Comparison of ENCODE assay signal across 33 cellular contexts in genomic region chr6:40753939-40754448, GRCh38.
"Had no signal": no experiment of that assay in that cellular context is flagged by ENCODE, and none has a peak within 500 bp of the region (broad histone marks: within the 10 kb centered on the region; RNA-seq: fewer than 3 reads in every experiment).

No MANE protein-coding gene starts in this region.

- H3K27ac Mint-ChIP-seq: activated B cell treated with CpG ODN at 0.5 μM for 24 hours; activated CD4-positive, alpha-beta memory T cell treated with anti-CD3 and anti-CD28 coated beads, Interleukin-2, amount 10 ng/mL, durations not matched to agents 7 days and 5 days; activated CD8-positive, alpha-beta memory T cell treated with anti-CD3 and anti-CD28 coated beads, Interleukin-2, amount 10 ng/mL, durations not matched to agents 7 days and 5 days; activated naive CD4-positive, alpha-beta T cell treated with anti-CD3 and anti-CD28 coated beads, Interleukin-2, amount 10 ng/mL, durations not matched to agents 7 days and 5 days; activated naive CD8-positive, alpha-beta T cell; activated naive CD8-positive, alpha-beta T cell treated with anti-CD3 and anti-CD28 coated beads, Interleukin-2, amount 50 U/mL, for 24 hours; T-helper 1 cell treated with Interleukin-12 subunit alpha and Interleukin-12 subunit beta and Interleukin-4 antibody, amounts not matched to agents 30 μg/mL and 1 μg/mL, for 36 hours; T-helper 2 cell treated with Interferon-gamma antibody and Interleukin-4, amounts not matched to agents 5 μg/mL and 100 μg/mL, for 36 hours had no signal

- H3K9me3 ChIP-seq: Peyer's patch, SJSA1, SK-N-SH had no signal

- H3K9ac ChIP-seq: SK-N-SH had no signal

- H3K27ac ChIP-seq: brain microvascular endothelial cell, Peyer's patch, SJSA1 had no signal

- H3K36me3 ChIP-seq: brain microvascular endothelial cell, Peyer's patch, SJSA1 had no signal

- H3K4me1 Mint-ChIP-seq: activated CD4-positive, alpha-beta memory T cell treated with anti-CD3 and anti-CD28 coated beads, Interleukin-2, amount 10 ng/mL, durations not matched to agents 7 days and 5 days; activated CD8-positive, alpha-beta memory T cell treated with anti-CD3 and anti-CD28 coated beads, Interleukin-2, amount 10 ng/mL, durations not matched to agents 7 days and 5 days; activated naive CD4-positive, alpha-beta T cell treated with anti-CD3 and anti-CD28 coated beads, Interleukin-2, amount 10 ng/mL, durations not matched to agents 7 days and 5 days had no signal

- H3K27me3 ChIP-seq: brain microvascular endothelial cell, Peyer's patch had no signal

- H3K4me1 ChIP-seq: Peyer's patch, SJSA1 had no signal

- H3K9me2 ChIP-seq: SK-N-SH had no signal

- H3K4me2 ChIP-seq: SK-N-SH had no signal

- FAIRE-seq: TTC549 had no signal

- H3K9me3 Mint-ChIP-seq: activated B cell treated with CpG ODN at 0.5 μM for 24 hours; activated CD4-positive, alpha-beta memory T cell treated with anti-CD3 and anti-CD28 coated beads, Interleukin-2, amount 10 ng/mL, durations not matched to agents 7 days and 5 days; activated naive CD4-positive, alpha-beta T cell treated with anti-CD3 and anti-CD28 coated beads, Interleukin-2, amount 10 ng/mL, durations not matched to agents 7 days and 5 days; activated naive CD8-positive, alpha-beta T cell treated with anti-CD3 and anti-CD28 coated beads, Interleukin-2, amount 50 U/mL, for 24 hours; T-helper 1 cell treated with Interleukin-12 subunit alpha and Interleukin-12 subunit beta and Interleukin-4 antibody, amounts not matched to agents 30 μg/mL and 1 μg/mL, for 36 hours; T-helper 2 cell treated with Interferon-gamma antibody and Interleukin-4, amounts not matched to agents 5 μg/mL and 100 μg/mL, for 36 hours had no signal

- H3K36me3 Mint-ChIP-seq: activated naive CD4-positive, alpha-beta T cell treated with anti-CD3 and anti-CD28 coated beads, Interleukin-2, amount 10 ng/mL, durations not matched to agents 7 days and 5 days; activated naive CD8-positive, alpha-beta T cell had no signal

- H3K4me3 Mint-ChIP-seq: activated B cell treated with CpG ODN at 0.5 μM for 24 hours; activated CD4-positive, alpha-beta memory T cell treated with anti-CD3 and anti-CD28 coated beads, Interleukin-2, amount 10 ng/mL, durations not matched to agents 7 days and 5 days; activated CD8-positive, alpha-beta memory T cell treated with anti-CD3 and anti-CD28 coated beads, Interleukin-2, amount 10 ng/mL, durations not matched to agents 7 days and 5 days; activated naive CD4-positive, alpha-beta T cell treated with anti-CD3 and anti-CD28 coated beads, Interleukin-2, amount 10 ng/mL, durations not matched to agents 7 days and 5 days; activated naive CD8-positive, alpha-beta T cell; activated naive CD8-positive, alpha-beta T cell treated with anti-CD3 and anti-CD28 coated beads, Interleukin-2, amount 50 U/mL, for 24 hours; T-helper 1 cell treated with Interleukin-12 subunit alpha and Interleukin-12 subunit beta and Interleukin-4 antibody, amounts not matched to agents 30 μg/mL and 1 μg/mL, for 36 hours; T-helper 2 cell treated with Interferon-gamma antibody and Interleukin-4, amounts not matched to agents 5 μg/mL and 100 μg/mL, for 36 hours had no signal

- ATAC-seq: activated CD8-positive, alpha-beta memory T cell treated with anti-CD3 and anti-CD28 coated beads, Interleukin-2, amount 10 ng/mL, durations not matched to agents 7 days and 5 days; activated naive CD8-positive, alpha-beta T cell treated with anti-CD3 and anti-CD28 coated beads, Interleukin-2, amount 50 U/mL, for 24 hours; PC-3 had no signal

- DNase-seq: activated B cell treated with CpG ODN at 0.5 μM for 24 hours; activated CD4-positive, alpha-beta memory T cell treated with anti-CD3 and anti-CD28 coated beads, Interleukin-2, amount 10 ng/mL, durations not matched to agents 7 days and 5 days; activated CD4-positive, alpha-beta T cell treated with anti-CD3 and anti-CD28 coated beads for 4 hours; activated CD4-positive, CD25-positive, alpha-beta regulatory T cell treated with anti-CD3 and anti-CD28 coated beads, Interleukin-2, amount 50 U/mL, for 72 hours; activated CD8-positive, alpha-beta memory T cell treated with anti-CD3 and anti-CD28 coated beads for 24 hours; activated CD8-positive, alpha-beta memory T cell treated with anti-CD3 and anti-CD28 coated beads, Interleukin-2, amount 10 ng/mL, durations not matched to agents 7 days and 5 days; activated CD8-positive, alpha-beta memory T cell treated with anti-CD3 and anti-CD28 coated beads, Interleukin-2, amount 50 U/mL, for 48 hours; activated effector memory CD4-positive, alpha-beta T cell treated with Interleukin-2 at 50 U/mL for 16 hours; activated naive CD4-positive, alpha-beta T cell treated with anti-CD3 and anti-CD28 coated beads, Interleukin-2, amount 10 ng/mL, durations not matched to agents 7 days and 5 days; activated naive CD8-positive, alpha-beta T cell treated with anti-CD3 and anti-CD28 coated beads, Interleukin-2, amount 50 U/mL, for 24 hours; activated T-cell treated with anti-CD3 and anti-CD28 coated beads, Interleukin-2, amount 50 U/mL, for 48 hours; brain microvascular endothelial cell; central memory CD4-positive, alpha-beta T cell; NCI-H1092 treated with DMSO at 0.1 percent for 48 hours; NCI-H1417; NCI-H146; NCI-H187; NCI-H2029 treated with DMSO at 0.1 percent for 48 hours; NCI-H2107; NCI-H510A; NCI-H526; NCI-H748 treated with DMSO at 0.1 percent for 48 hours; NK-92 treated with Interleukin-12 subunit alpha and Interleukin-12 subunit beta, amount 100 ng/mL, for 24 hours; PC-3; Peyer's patch; RPMI8226; SHP77 treated with DMSO at 0.1 percent for 48 hours had no signal

- H3K4me3 ChIP-seq: Peyer's patch, SJSA1 had no signal
